In the genomic region with DNA sequence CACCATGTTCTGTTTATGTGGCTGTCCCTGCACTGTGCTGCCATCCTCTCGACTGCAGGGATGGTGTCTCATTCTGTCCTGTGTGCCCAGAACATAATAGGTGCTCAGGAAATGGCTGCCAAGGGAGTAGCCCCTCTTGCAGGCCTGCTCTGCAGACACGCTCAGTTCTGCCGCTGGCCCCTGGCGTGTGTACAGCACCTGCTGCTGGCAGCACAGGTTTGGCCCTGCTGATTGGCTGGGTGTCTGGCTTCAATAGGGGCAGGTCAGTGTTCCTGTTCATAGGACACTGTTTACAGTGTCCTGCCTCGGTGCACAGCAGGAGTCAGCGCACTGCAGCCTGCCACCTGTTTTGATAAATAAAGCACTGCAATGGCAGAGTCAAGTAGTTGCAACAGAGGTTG, we compare ENCODE assay signal across 17 cellular contexts.
DNase-seq lines count a peak whose midpoint lies in the region; ATAC-seq and TF ChIP-seq lines count a peak whose summit lies in the region.
"Had no signal": no experiment of that assay in that cellular context is flagged by ENCODE, and none has a peak within 500 bp of the region (broad histone marks: within the 10 kb centered on the region; RNA-seq: fewer than 3 reads in every experiment).

No MANE protein-coding gene starts in this region.

- no peak overlapping the region for H3K4me3 Mint-ChIP-seq in Calu3 (ENCODE audit: low read depth, unreplicated experiment)
- H3K4me3 Mint-ChIP-seq: B cell; stimulated activated effector memory CD8-positive, alpha-beta T cell treated with anti-CD3 and anti-CD28 coated beads, Interleukin-12 subunit alpha, Interleukin-12 subunit beta, amount 100 ng/mL, for 72 hours had no signal

- BruUV-seq in Calu3 (replicated peaks; lab: Mats Ljungman, UMichigan): no TSS peak

- H3K9me3 Mint-ChIP-seq in Calu3 (ENCODE audit: low read depth, unreplicated experiment): no peaks in the 10 kb centered on the region
- H3K9me3 Mint-ChIP-seq: stimulated activated effector memory CD8-positive, alpha-beta T cell treated with anti-CD3 and anti-CD28 coated beads, Interleukin-12 subunit alpha, Interleukin-12 subunit beta, amount 100 ng/mL, for 72 hours had no signal

- TF ChIP-seq CTCF in 22Rv1 (IDR thresholded peaks at IDR 0.05): peak; percentile 74
- TF ChIP-seq CTCF in Calu3 (IDR thresholded peaks at IDR 0.05; ENCODE audit: unreplicated experiment): no peak
- no peak for TF ChIP-seq CTCF in omental fat pad (IDR thresholded peaks at IDR 0.05)

- no peaks in the 10 kb centered on the region for H3K4me1 Mint-ChIP-seq in Calu3 (ENCODE audit: low read depth, unreplicated experiment)
- H3K4me1 Mint-ChIP-seq: B cell had no signal

- H3K36me3 Mint-ChIP-seq in Calu3 (ENCODE audit: insufficient read depth, unreplicated experiment): no peaks in the 10 kb centered on the region
- H3K36me3 Mint-ChIP-seq: stimulated activated effector memory CD8-positive, alpha-beta T cell treated with anti-CD3 and anti-CD28 coated beads, Interleukin-12 subunit alpha, Interleukin-12 subunit beta, amount 100 ng/mL, for 72 hours had no signal

- peak overlapping the region; percentile 92 for H3K27ac ChIP-seq in 22Rv1
- H3K27ac ChIP-seq: Peyer's patch, tibial nerve had no signal

- CTCF ChIA-PET in Calu3 (lab: Charles Lee): no interaction called here

- ATAC-seq in HG03342 (IDR thresholded peaks at IDR 0.05; ENCODE audit: unreplicated experiment) (no peak), GM21723 (IDR thresholded peaks at IDR 0.05; ENCODE audit: unreplicated experiment) (no peak), omental fat pad (ENCODE audit: low FRiP score) (no peak)
- ATAC-seq: stimulated activated effector memory CD8-positive, alpha-beta T cell treated with anti-CD3 and anti-CD28 coated beads, Interleukin-12 subunit alpha, Interleukin-12 subunit beta, amount 100 ng/mL, for 72 hours had no signal

- intact Hi-C loops in Calu3 (cut with micrococcal nuclease; ENCODE audit: unreplicated experiment): loop anchor here (10.0 kb wide), 1 partner anchor 145 kb away; no protein-coding TSS in a partner anchor

- H3K27ac Mint-ChIP-seq in Calu3 (ENCODE audit: unreplicated experiment): no peak overlapping the region
- H3K27ac Mint-ChIP-seq: B cell; stimulated activated effector memory CD8-positive, alpha-beta T cell treated with anti-CD3 and anti-CD28 coated beads, Interleukin-12 subunit alpha, Interleukin-12 subunit beta, amount 100 ng/mL, for 72 hours had no signal

- peak; percentile 72 for DNase-seq in COR-L47 (lab: John Stamatoyannopoulos, UW)
- peak; percentile 80 for DNase-seq in NCI-H69 (lab: John Stamatoyannopoulos, UW)
- peak; percentile 64 for DNase-seq in mesenteric fat pad (ENCODE audit: low spot score)
- DNase-seq in Calu3: no peak
- no peak for DNase-seq in omental fat pad (ENCODE audit: low spot score)
- DNase-seq: activated T-cell treated with anti-CD3 and anti-CD28 coated beads, Interleukin-2, amount 50 U/mL, for 1 hour; DMS79; kidney glomerular epithelial cell; NCI-H1048; NCI-H524 treated with DMSO at 0.1 percent for 48 hours; Peyer's patch had no signal

- H3K27me3 Mint-ChIP-seq in Calu3 (ENCODE audit: unreplicated experiment): no peaks in the 10 kb centered on the region
- H3K27me3 Mint-ChIP-seq: B cell had no signal

Comparison
In these comparisons a context has a peak if more than half of its experiments do, and no peak if none do; other contexts are left out.
1. DNase-seq: peak in COR-L47 (single experiment), NCI-H69 (single experiment) and mesenteric fat pad (single experiment); none in Calu3 (single experiment) and omental fat pad (single experiment).